ENCODE assay signal across 15 cellular contexts in the genomic region with DNA sequence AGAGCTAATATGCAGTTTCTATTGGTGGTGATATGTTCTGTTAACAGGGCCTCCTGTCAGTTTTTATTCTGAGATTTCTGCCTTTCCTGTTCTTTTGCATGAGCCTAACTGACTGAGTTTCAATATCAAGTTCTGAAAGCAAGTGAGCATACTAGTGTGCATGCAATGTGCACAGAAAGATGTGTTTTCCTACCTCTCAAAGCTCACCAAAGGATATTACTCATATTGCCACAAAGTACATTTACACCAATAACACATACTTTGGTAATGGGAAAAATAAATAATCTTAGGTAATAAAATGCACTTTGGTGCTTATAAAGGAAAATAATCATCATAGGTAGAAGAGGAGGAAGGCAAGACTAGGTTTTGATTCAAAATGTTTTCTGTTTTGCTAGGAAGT.
A peak's percentile ranks its signal among the peaks of the same experiment; 100 is the strongest.
DNase-seq lines count a peak whose midpoint lies in the region; ATAC-seq and TF ChIP-seq lines count a peak whose summit lies in the region.
"Had no signal": no experiment of that assay in that cellular context is flagged by ENCODE, and none has a peak within 500 bp of the region (broad histone marks: within the 10 kb centered on the region; RNA-seq: fewer than 3 reads in every experiment).

No MANE protein-coding gene starts in this region.

- H3K27me3 ChIP-seq in left lung = no peaks in the 10 kb centered on the region
- H3K27me3 ChIP-seq: testis had no signal

- H3K27ac ChIP-seq in left lung = no peak overlapping the region
- H3K27ac ChIP-seq: KMS-11, testis had no signal

- no peaks in the 10 kb centered on the region for H3K36me3 ChIP-seq in left lung

- no peaks in the 10 kb centered on the region for H3K9me3 ChIP-seq in left lung
- H3K9me3 ChIP-seq: testis had no signal

- intact Hi-C loops in left lung (cut with DNase I) (no loop called here), sciatic nerve (cut with DNase I) (no loop called here)

- DNase-seq in left lung (no peak), GOT3 (lab: John Stamatoyannopoulos, UW) (no peak), NCI-H345 (lab: John Stamatoyannopoulos, UW) (no peak), sciatic nerve (ENCODE audit: low spot score) (no peak)
- DNase-seq: activated CD8-positive, alpha-beta memory T cell treated with anti-CD3 and anti-CD28 coated beads, Interleukin-2, amount 50 U/mL, for 48 hours; activated naive CD8-positive, alpha-beta T cell treated with anti-CD3 and anti-CD28 coated beads, Interleukin-2, amount 10 ng/mL, durations not matched to agents 7 days and 5 days; CD4-positive, alpha-beta T cell; NCI-H2029 treated with DMSO at 0.1 percent for 48 hours; nucleus accumbens; testis had no signal

- TF ChIP-seq CTCF in left lung (IDR thresholded peaks at IDR 0.05) = no peak

- ATAC-seq in GM18873 (IDR thresholded peaks at IDR 0.05; ENCODE audit: low FRiP score, unreplicated experiment) (peak; percentile 83), GM21619 (IDR thresholded peaks at IDR 0.05; ENCODE audit: unreplicated experiment) (peak; percentile 87), HG03103 (IDR thresholded peaks at IDR 0.05; ENCODE audit: low read depth, unreplicated experiment) (peak; percentile 78), left lung (peak; percentile 38), sciatic nerve (no peak)
- ATAC-seq: WTC11 had no signal

- H3K4me1 ChIP-seq in left lung = no peaks in the 10 kb centered on the region
- H3K4me1 ChIP-seq: testis had no signal

- H3K4me3 ChIP-seq in left lung = no peak overlapping the region
- H3K4me3 ChIP-seq: testis had no signal
